ENCODE assay signal across 14 cellular contexts in the genomic region with DNA sequence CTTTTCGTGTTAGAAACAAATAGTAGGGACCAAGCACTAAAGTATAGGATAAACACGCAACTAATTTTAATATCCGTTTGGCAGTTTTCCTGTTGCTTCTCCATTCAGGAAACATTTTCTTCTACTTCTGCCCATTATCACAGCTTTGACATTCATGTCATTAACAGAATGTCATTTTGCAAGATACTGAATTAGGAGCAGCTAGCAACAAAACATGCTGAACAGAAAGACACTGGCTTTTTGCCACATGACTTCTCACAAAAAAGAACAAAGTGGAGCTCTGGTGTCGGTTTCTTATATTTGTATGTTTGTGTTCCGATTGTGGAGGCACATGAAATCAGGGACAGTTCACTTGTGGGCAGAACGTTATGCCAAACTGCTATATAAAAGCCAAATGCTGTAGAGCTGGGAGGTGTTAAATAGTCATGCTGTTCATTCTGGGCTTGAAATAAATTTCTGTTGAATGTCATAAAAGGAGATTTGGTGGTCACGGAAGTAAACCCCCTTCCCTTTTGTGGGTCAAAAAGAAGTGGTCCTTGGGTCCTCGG.
DNase-seq lines count a peak whose midpoint lies in the region; TF ChIP-seq lines count a peak whose summit lies in the region.
"Had no signal": no experiment of that assay in that cellular context is flagged by ENCODE, and none has a peak within 500 bp of the region (broad histone marks: within the 10 kb centered on the region; RNA-seq: fewer than 3 reads in every experiment).

No MANE protein-coding gene starts in this region.

- H3K9me3 ChIP-seq in BLaER1 (no peaks in the 10 kb centered on the region), left ventricle myocardium inferior (replicated peaks) (no peaks in the 10 kb centered on the region)
- H3K9me3 ChIP-seq: SJSA1 had no signal

- H3K27me3 Mint-ChIP-seq in immature natural killer cell (ENCODE audit: low read depth in 3 of 3) = peaks cover 0 to 3% (median 1%) of the 10 kb centered on the region in 3 donors

- H3K36me3 ChIP-seq in BLaER1 (no peaks in the 10 kb centered on the region), left ventricle myocardium inferior (no peaks in the 10 kb centered on the region)
- H3K36me3 ChIP-seq: SJSA1 had no signal

- H3K36me3 Mint-ChIP-seq in immature natural killer cell = no peaks in the 10 kb centered on the region

- H3K27me3 ChIP-seq in BLaER1 = no peaks in the 10 kb centered on the region
- no peaks in the 10 kb centered on the region for H3K27me3 ChIP-seq in left ventricle myocardium inferior (ENCODE audit: low read depth)
- H3K27me3 ChIP-seq: SJSA1 had no signal

- H3K9me3 Mint-ChIP-seq in immature natural killer cell = no peaks in the 10 kb centered on the region

- H4K20me1 ChIP-seq in BLaER1 = no peaks in the 10 kb centered on the region

- H3K4me1 ChIP-seq in BLaER1 (peaks cover 11% of the 10 kb centered on the region), left ventricle myocardium inferior (peaks cover 93% of the 10 kb centered on the region)

- no peak overlapping the region for H3K9ac ChIP-seq in BLaER1

- DNase-seq in astrocyte of the hippocampus (ENCODE audit: low read depth, low spot score) = peak; percentile 46
- no peak for DNase-seq in left ventricle myocardium inferior
- peak; percentile 30 for DNase-seq in medulla oblongata (ENCODE audit: extremely low spot score)
- no peak for DNase-seq in posterior cingulate gyrus
- DNase-seq in immature natural killer cell = no peak
- no peak for DNase-seq in kidney tubule cell (ENCODE audit: low spot score)
- DNase-seq: DMS79, NCI-H1417 treated with DMSO at 0.1 percent for 48 hours, NCI-H1930, NCI-H345, NCI-H526 had no signal

- peak overlapping the region; percentile 16 for H3K4me2 ChIP-seq in BLaER1

- no peak for TF ChIP-seq CTCF in left ventricle myocardium inferior (IDR thresholded peaks at IDR 0.05; ENCODE audit: borderline replicate concordance)

- H3K4me3 ChIP-seq in BLaER1 (no peak overlapping the region), left ventricle myocardium inferior (no peak overlapping the region)
- H3K4me3 ChIP-seq: SJSA1 had no signal

- H3K27ac Mint-ChIP-seq in immature natural killer cell = no peak overlapping the region

- H3K27ac ChIP-seq in BLaER1 = no peak overlapping the region
- peak overlapping the region; percentile 71 for H3K27ac ChIP-seq in left ventricle myocardium inferior (replicated peaks)
- H3K27ac ChIP-seq: C4-2B, SJSA1 had no signal

- intact Hi-C loops in left ventricle myocardium inferior (cut with micrococcal nuclease) = no loop called here
- intact Hi-C loops in posterior cingulate gyrus (cut with DNase I) = no loop called here

- no peaks in the 10 kb centered on the region for H3K4me1 Mint-ChIP-seq in immature natural killer cell

- H3K4me3 Mint-ChIP-seq in immature natural killer cell = no peak overlapping the region

Comparison
In these comparisons a context has a peak if more than half of its experiments do, and no peak if none do; other contexts are left out.
1. DNase-seq: peak in astrocyte of the hippocampus (single experiment) and medulla oblongata (single experiment); none in left ventricle myocardium inferior (single experiment), posterior cingulate gyrus (0 of 10), immature natural killer cell (0 of 3) and kidney tubule cell (single experiment).